8 cellular contexts compared by ENCODE assay signal in the genomic region with DNA sequence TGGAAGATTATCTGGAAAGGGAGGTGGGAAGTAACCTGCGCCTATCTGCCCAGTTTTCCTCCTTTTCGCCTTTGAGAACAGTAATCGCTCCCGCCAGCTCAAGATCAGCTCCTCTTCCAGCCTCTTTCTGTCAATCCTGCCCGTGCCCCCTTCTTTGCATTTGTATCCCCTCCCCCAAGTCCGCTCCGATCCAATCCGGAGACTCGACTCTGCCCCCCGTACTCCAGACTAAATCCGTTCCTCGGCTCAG. TPM values are rescaled to one million over a fixed set of nuclear protein-coding genes. Genes with fewer than 3 reads are reported as not detected.
DNase-seq lines count a peak whose midpoint lies in the region; ATAC-seq and TF ChIP-seq lines count a peak whose summit lies in the region.

No MANE protein-coding gene starts in this region.

- H3K27me3 Mint-ChIP-seq in progenitor cell of endocrine pancreas, result no peaks in the 10 kb centered on the region

- H3K4me1 Mint-ChIP-seq in progenitor cell of endocrine pancreas (ENCODE audit: low read depth), result peaks cover 10% of the 10 kb centered on the region

- H3K27ac Mint-ChIP-seq in progenitor cell of endocrine pancreas, result peak overlapping the region; percentile 100

- H3K4me3 ChIP-seq in GM12865 (ENCODE audit: low read depth, low read length) (peak overlapping the region; percentile 49), Peyer's patch (peak overlapping the region; percentile 66 to 92 (median 76)), esophagus (ENCODE audit: low read depth in 1 of 2, low read length in 2 of 2) (peak overlapping the region; percentile 57 to 78)

- no peak for DNase-seq in GM12865 (ENCODE audit: low read depth)
- no peak for DNase-seq in Peyer's patch
- no peak for DNase-seq in progenitor cell of endocrine pancreas (ENCODE audit: low spot score, unreplicated experiment)
- no peak for DNase-seq in G401 (ENCODE audit: low spot score)
- no peak for DNase-seq in SIG-M5 treated with dmso at 0.1 percent for 504 hours (lab: John Stamatoyannopoulos, UW; ENCODE audit: unreplicated experiment)
- DNase-seq in activated effector memory CD4-positive, alpha-beta T cell treated with Interleukin-2 at 50 U/mL for 16 hours, result no peak

- peaks cover 0 to 5% (median 0%) of the 10 kb centered on the region in 3 donors for H3K36me3 ChIP-seq in Peyer's patch
- H3K36me3 ChIP-seq in esophagus (ENCODE audit: control insufficient read depth in 2 of 2, insufficient read depth in 2 of 2, low read length in 1 of 2), result peaks cover 0 to 2% of the 10 kb centered on the region in 2 donors

- 1% methylated on average over 12 of the region's 12 CpGs for WGBS in esophagus, 2 donors

- no peaks in the 10 kb centered on the region for H3K9me3 Mint-ChIP-seq in progenitor cell of endocrine pancreas (ENCODE audit: low read depth)

- H3K27me3 ChIP-seq in Peyer's patch, result no peaks in the 10 kb centered on the region
- no peaks in the 10 kb centered on the region for H3K27me3 ChIP-seq in esophagus (ENCODE audit: control insufficient read depth in 1 of 2, insufficient read depth in 2 of 2, low read length in 2 of 2)

- TF ChIP-seq CTCF in GM12865 (IDR thresholded peaks at IDR 0.05; ENCODE audit: insufficient read depth, low read depth, low read length, missing control alignments) (no peak), Peyer's patch (IDR thresholded peaks at IDR 0.05) (no peak), progenitor cell of endocrine pancreas (IDR thresholded peaks at IDR 0.05; ENCODE audit: unreplicated experiment) (no peak)

- in situ Hi-C loops in G401 (cut with HindIII; ENCODE audit: low sequenced_read_pairs), result no loop called here

- peaks cover 7% of the 10 kb centered on the region for H3K36me3 Mint-ChIP-seq in progenitor cell of endocrine pancreas (ENCODE audit: insufficient read depth)

- H3K4me1 ChIP-seq in Peyer's patch (peaks cover 0 to 15% (median 2%) of the 10 kb centered on the region in 4 donors), esophagus (ENCODE audit: control insufficient read depth in 2 of 2, insufficient read depth in 2 of 2, low read length in 1 of 2) (peaks cover 0 to 9% of the 10 kb centered on the region in 2 donors)

- TF ChIP-seq POLR2A in Peyer's patch (IDR thresholded peaks at IDR 0.05), result peak in 1 of 2 donors; percentile 91

- H3K9me3 ChIP-seq in Peyer's patch, result no peaks in the 10 kb centered on the region
- no peaks in the 10 kb centered on the region for H3K9me3 ChIP-seq in esophagus (ENCODE audit: control insufficient read depth in 2 of 2, insufficient read depth in 1 of 2, low read depth in 1 of 2, low read length in 1 of 2)

- peak overlapping the region; percentile 82 for H3K4me3 Mint-ChIP-seq in progenitor cell of endocrine pancreas (ENCODE audit: low read depth)

- H3K27ac ChIP-seq in Peyer's patch, result peak overlapping the region; percentile 93 to 99 (median 98)
- peak overlapping the region; percentile 97 to 99 for H3K27ac ChIP-seq in esophagus (ENCODE audit: low read depth in 2 of 2, low read length in 1 of 2)

- no peak for ATAC-seq in GM21576 (IDR thresholded peaks at IDR 0.05; ENCODE audit: unreplicated experiment)

RNA-seq across cellular contexts. Expression of a gene that starts 0.3 kb away (rescaled TPM):
- 10 to 100 TPM; 14.9 to 71.2 (median 51.3) TPM for total RNA-seq in Peyer's patch
- polyA plus RNA-seq in esophagus, result 10 to 100 TPM; 30.9 to 41.8 TPM
- 20.7 and 21.5 TPM in 2 replicates for total RNA-seq in progenitor cell of endocrine pancreas
- 8.2 and 20.8 TPM in 2 replicates for total RNA-seq in G401 (2014; rRNA removed; shearing (Covaris generic))

RNA-seq across cellular contexts. Expression of a gene that starts 2.4 kb away (rescaled TPM):
- total RNA-seq in Peyer's patch (1 to 10 TPM in 1 of 4 donors, not detected in 3; 4.0 TPM), progenitor cell of endocrine pancreas (4.6 and 8.5 TPM in 2 replicates)
- 1 to 10 TPM in 1 of 2 donors, under 1 TPM in 1; 0.47 to 1.8 TPM for polyA plus RNA-seq in esophagus
- total RNA-seq in G401 (2014; rRNA removed; shearing (Covaris generic)), result 3.8 TPM in 1 of 2 replicates, not detected in the other

RNA-seq across cellular contexts. Expression of a gene that starts 21.3 kb away (rescaled TPM):
- total RNA-seq in Peyer's patch (10 to 100 TPM; 75.8 to 96.6 (median 88.1) TPM), progenitor cell of endocrine pancreas (107 and 110 TPM in 2 replicates)
- 10 to 100 TPM; 36.3 to 44.7 TPM for polyA plus RNA-seq in esophagus
- total RNA-seq in G401 (2014; rRNA removed; shearing (Covaris generic)), result 113 and 117 TPM in 2 replicates

RNA-seq across cellular contexts. Expression of a gene that starts 26.7 kb away (rescaled TPM):
- total RNA-seq in Peyer's patch, result 100 to 1,000 TPM in 1 of 4 donors, 10 to 100 TPM in 3; 44.5 to 104 (median 72.1) TPM
- 10 to 100 TPM; 48.9 to 58.1 TPM for polyA plus RNA-seq in esophagus
- total RNA-seq in progenitor cell of endocrine pancreas, result 111 and 126 TPM in 2 replicates
- total RNA-seq in G401 (2014; rRNA removed; shearing (Covaris generic)), result 134 and 162 TPM in 2 replicates

RNA-seq across cellular contexts. Expression of a gene that starts 27.4 kb away (rescaled TPM):
- total RNA-seq in Peyer's patch (10 to 100 TPM in 3 of 4 donors, 1 to 10 TPM in 1; 7.4 to 33.0 (median 21.6) TPM), progenitor cell of endocrine pancreas (21.1 and 22.5 TPM in 2 replicates)
- 1 to 10 TPM; 3.1 to 6.8 TPM for polyA plus RNA-seq in esophagus
- 3.3 and 6.8 TPM in 2 replicates for total RNA-seq in G401 (2014; rRNA removed; shearing (Covaris generic))
